Comparison of ENCODE assay signal across 9 cellular contexts in the genomic region with DNA sequence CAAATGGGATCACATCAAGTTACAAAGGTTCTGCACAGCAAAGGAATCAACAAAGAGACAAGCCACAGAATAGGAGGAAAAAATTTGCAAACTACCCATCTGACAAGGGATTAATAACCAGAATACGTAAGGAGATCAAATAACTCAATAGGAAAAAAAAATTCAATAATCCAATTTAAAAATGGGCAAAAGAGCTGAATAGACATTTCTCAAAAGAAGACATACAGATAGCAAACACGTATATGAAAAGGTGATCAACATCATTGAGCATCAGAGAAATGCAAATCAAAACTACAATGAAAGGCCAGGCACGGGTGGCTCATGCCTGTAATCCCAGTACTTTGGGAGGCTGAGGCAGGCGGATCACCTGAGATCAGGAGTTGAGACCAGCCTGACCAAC. TPM values are rescaled to one million over a fixed set of nuclear protein-coding genes. Genes with fewer than 3 reads are reported as not detected.
"Had no signal": no experiment of that assay in that cellular context is flagged by ENCODE, and none has a peak within 500 bp of the region (broad histone marks: within the 10 kb centered on the region; RNA-seq: fewer than 3 reads in every experiment).

No MANE protein-coding gene starts in this region.

- H2AFZ ChIP-seq: GM23338 had no signal

- H3K9ac ChIP-seq: KMS-11 had no signal

- H3K4me3 ChIP-seq: GM23338 had no signal

- H3K4me2 ChIP-seq: GM23338, KMS-11 had no signal

- FAIRE-seq: H1, H54, HTR-8/SVneo had no signal

- ATAC-seq: GM23338 had no signal

- H3K27ac ChIP-seq: KMS-11 had no signal

- DNase-seq: H9, HCEC 1CT, KBM-7 had no signal

RNA-seq across cellular contexts. Expression of a gene that starts 23.5 kb away (rescaled TPM):
- total RNA-seq: HT-29 had no signal

RNA-seq across cellular contexts. Expression of a gene that starts 39.0 kb away (rescaled TPM):
- total RNA-seq: HT-29 had no signal
